8 cellular contexts compared by ENCODE assay signal in the genomic region with DNA sequence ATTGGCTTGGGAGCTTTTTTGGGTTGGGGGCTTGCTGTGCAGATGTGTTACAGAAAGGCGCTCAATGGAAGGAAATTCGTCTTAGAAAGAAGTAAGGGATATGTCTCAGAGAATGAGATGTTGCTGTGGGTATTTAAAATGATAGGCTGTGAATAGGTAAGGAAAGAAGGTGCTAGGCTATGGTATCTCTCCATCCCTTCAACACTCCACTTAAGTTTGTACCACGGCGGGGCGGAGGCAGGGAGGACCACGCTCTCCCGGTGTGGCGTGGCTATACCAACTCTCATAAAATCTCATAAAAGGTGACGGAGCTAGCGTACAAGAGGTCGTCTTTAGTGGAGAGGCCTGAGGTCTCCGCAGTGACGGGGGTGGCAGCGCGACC. TPM values are rescaled to one million over a fixed set of nuclear protein-coding genes. Genes with fewer than 3 reads are reported as not detected.
DNase-seq lines count a peak whose midpoint lies in the region; ATAC-seq and TF ChIP-seq lines count a peak whose summit lies in the region.

No MANE protein-coding gene starts in this region.

- peaks cover 24% of the 10 kb centered on the region for H3K4me1 Mint-ChIP-seq in endothelial cell (ENCODE audit: unreplicated experiment)
- peaks cover 19% of the 10 kb centered on the region for H3K4me1 Mint-ChIP-seq in neural progenitor cell

- no peak overlapping the region for H3K9ac ChIP-seq in neural progenitor cell

- in situ Hi-C loops in G401 (cut with HindIII; ENCODE audit: low sequenced_read_pairs): no loop called here

- peak overlapping the region; percentile 95 for H3K4me2 ChIP-seq in neural progenitor cell

- H3K36me3 ChIP-seq in MG63 (peaks cover 3% of the 10 kb centered on the region; the same call in 1 of the 2 replicates), neural progenitor cell (no peaks in the 10 kb centered on the region)

- DNase-seq in COLO668 (lab: John Stamatoyannopoulos, UW; ENCODE audit: unreplicated experiment) (peak; percentile 80), MG63 (no peak), endothelial cell (ENCODE audit: low spot score) (no peak), neural progenitor cell (ENCODE audit: low spot score) (no peak), G401 (ENCODE audit: low spot score) (no peak), UCSD-AML1 (lab: John Stamatoyannopoulos, UW; ENCODE audit: unreplicated experiment) (no peak)
- no peak for DNase-seq in stimulated activated CD4-positive, alpha-beta T cell treated with anti-CD3 and anti-CD28 coated beads, Interleukin-15, amount 100 ng/mL, for 24 hours

- H3K27me3 Mint-ChIP-seq in endothelial cell (ENCODE audit: unreplicated experiment): no peaks in the 10 kb centered on the region
- H3K27me3 Mint-ChIP-seq in neural progenitor cell (ENCODE audit: insufficient read depth, low read depth): no peaks in the 10 kb centered on the region

- peaks cover 4% of the 10 kb centered on the region for H3K4me1 ChIP-seq in neural progenitor cell

- peak; percentile 46 for ATAC-seq in GM21528 (IDR thresholded peaks at IDR 0.05; ENCODE audit: low FRiP score, unreplicated experiment)

- H3K4me3 Mint-ChIP-seq in endothelial cell (ENCODE audit: unreplicated experiment): peak overlapping the region; percentile 100
- peak overlapping the region; percentile 99 for H3K4me3 Mint-ChIP-seq in neural progenitor cell

- H3K9me3 ChIP-seq in MG63 (no peaks in the 10 kb centered on the region), neural progenitor cell (ENCODE audit: low read depth) (no peaks in the 10 kb centered on the region)

- H3K36me3 Mint-ChIP-seq in endothelial cell (ENCODE audit: low read depth, unreplicated experiment): peaks cover 14% of the 10 kb centered on the region
- H3K36me3 Mint-ChIP-seq in neural progenitor cell: peaks cover 6% of the 10 kb centered on the region

- peak overlapping the region; percentile 94 for H2AFZ ChIP-seq in neural progenitor cell (replicated peaks)

- H3K79me2 ChIP-seq in neural progenitor cell (ENCODE audit: low read depth): peaks cover 29% of the 10 kb centered on the region

- no peaks in the 10 kb centered on the region for H3F3A ChIP-seq in neural progenitor cell (ENCODE audit: low read depth)

- H3K27ac Mint-ChIP-seq in endothelial cell (ENCODE audit: unreplicated experiment): peak overlapping the region; percentile 81
- H3K27ac Mint-ChIP-seq in neural progenitor cell: peak overlapping the region; percentile 96

- H3K4me3 ChIP-seq in MG63: peak overlapping the region; percentile 93
- H3K4me3 ChIP-seq in neural progenitor cell: peak overlapping the region; percentile 87

- H3K9me3 Mint-ChIP-seq in endothelial cell (ENCODE audit: unreplicated experiment): no peaks in the 10 kb centered on the region
- peaks cover 14% of the 10 kb centered on the region for H3K9me3 Mint-ChIP-seq in neural progenitor cell

- no peak overlapping the region for H3K27ac ChIP-seq in neural progenitor cell

- H4K20me1 ChIP-seq in neural progenitor cell (ENCODE audit: low read depth): no peaks in the 10 kb centered on the region

- no peak for TF ChIP-seq CTCF in endothelial cell (IDR thresholded peaks at IDR 0.05; ENCODE audit: unreplicated experiment)
- no peak for TF ChIP-seq CTCF in neural progenitor cell (IDR thresholded peaks at IDR 0.05)

- H3K27me3 ChIP-seq in MG63 (no peaks in the 10 kb centered on the region), neural progenitor cell (peaks cover 16% of the 10 kb centered on the region)

RNA-seq across cellular contexts. Expression of a gene that starts 0.3 kb away (rescaled TPM):
- 19.7 and 39.0 TPM in 2 replicates for total RNA-seq in MG63 (2014; rRNA removed; shearing (Covaris generic); ENCODE audit: low replicate concordance)
- total RNA-seq in endothelial cell (ENCODE audit: unreplicated experiment) (19.9 TPM), neural progenitor cell (ENCODE audit: low replicate concordance) (21.5 and 32.6 TPM in 2 replicates)
- total RNA-seq in G401 (2014; rRNA removed; shearing (Covaris generic)): 13.8 and 25.6 TPM in 2 replicates

RNA-seq across cellular contexts. Expression of a gene that starts 35.1 kb away (rescaled TPM):
- total RNA-seq in MG63 (2014; rRNA removed; shearing (Covaris generic); ENCODE audit: low replicate concordance): 36.7 and 65.3 TPM in 2 replicates
- total RNA-seq in endothelial cell (ENCODE audit: unreplicated experiment) (32.4 TPM), neural progenitor cell (ENCODE audit: low replicate concordance) (70.6 and 101 TPM in 2 replicates)
- 41.8 and 47.8 TPM in 2 replicates for total RNA-seq in G401 (2014; rRNA removed; shearing (Covaris generic))
